In the genomic region with DNA sequence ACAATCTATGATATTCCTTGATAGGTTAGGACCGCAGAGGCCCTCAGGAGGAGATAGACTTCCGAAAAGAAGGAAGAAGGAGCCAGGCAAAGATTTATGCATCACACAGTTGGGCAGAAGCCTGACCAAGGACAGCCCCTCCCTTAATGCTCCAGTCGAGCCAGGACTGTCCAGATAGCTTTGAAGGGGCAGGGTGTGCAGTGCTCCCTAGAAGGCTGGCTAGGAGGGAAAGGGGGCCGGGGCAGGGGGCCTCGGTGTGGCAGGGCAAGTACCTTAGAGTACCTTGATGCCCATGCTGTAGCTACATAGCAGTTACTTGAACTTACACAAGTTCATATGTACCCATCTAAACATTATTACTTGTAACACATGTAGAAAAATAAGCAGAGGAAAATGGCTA, we compare ENCODE assay signal across 9 cellular contexts.
"Had no signal": no experiment of that assay in that cellular context is flagged by ENCODE, and none has a peak within 500 bp of the region (broad histone marks: within the 10 kb centered on the region; RNA-seq: fewer than 3 reads in every experiment).

No MANE protein-coding gene starts in this region.

- DNase-seq: IMR-90, KBM-7, KG1 had no signal

- H3K27ac ChIP-seq: HL-60, KMS-11 had no signal

- H3K27ac Mint-ChIP-seq: IgD-negative memory B cell had no signal

- H3K4me3 ChIP-seq: K562 had no signal

- H3K27me3 Mint-ChIP-seq: IgD-negative memory B cell had no signal

- H3K4me2 ChIP-seq: KMS-11 had no signal

- H3K9ac ChIP-seq: KMS-11 had no signal

- H3K36me3 Mint-ChIP-seq: IgD-negative memory B cell had no signal

- FAIRE-seq: HepG2, HTR-8/SVneo, K562 had no signal

- H3K4me3 Mint-ChIP-seq: IgD-negative memory B cell had no signal

- H3K4me1 Mint-ChIP-seq: IgD-negative memory B cell had no signal

- ATAC-seq: HepG2, K562 had no signal
